9 cellular contexts compared by ENCODE assay signal in the genomic region with DNA sequence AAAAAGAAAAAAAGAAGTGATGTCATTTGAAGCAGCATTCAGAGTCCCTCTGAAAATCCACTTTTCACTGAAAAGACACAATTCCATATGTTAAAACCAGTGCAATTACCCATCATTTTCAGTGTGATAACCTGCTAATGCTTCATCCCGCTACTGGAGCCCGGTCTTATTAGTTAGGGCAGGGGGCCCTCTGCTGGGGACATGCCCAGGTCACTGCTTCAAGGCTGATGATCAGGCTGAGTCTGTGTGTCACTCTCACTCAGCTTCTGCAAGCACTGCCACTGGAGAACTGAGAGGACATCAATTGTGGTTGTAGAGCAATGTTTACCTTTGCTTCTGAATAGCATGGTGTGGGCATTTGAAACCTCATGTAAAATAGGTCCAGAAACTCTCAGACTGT. TPM values are rescaled to one million over a fixed set of nuclear protein-coding genes. Genes with fewer than 3 reads are reported as not detected.
DNase-seq lines count a peak whose midpoint lies in the region; ATAC-seq and TF ChIP-seq lines count a peak whose summit lies in the region.
"Had no signal": no experiment of that assay in that cellular context is flagged by ENCODE, and none has a peak within 500 bp of the region (broad histone marks: within the 10 kb centered on the region; RNA-seq: fewer than 3 reads in every experiment).

No MANE protein-coding gene starts in this region.

- H3K4me1 Mint-ChIP-seq in Caco-2 (ENCODE audit: low read depth, unreplicated experiment), result no peaks in the 10 kb centered on the region
- no peaks in the 10 kb centered on the region for H3K4me1 Mint-ChIP-seq in activated T-helper 2 cell treated with anti-CD3 and anti-CD28 coated beads, Interferon-gamma antibody, Interleukin-2, Interleukin-4, amounts not matched to agents 10 μg/mL and 5 μg/mL and 100 μg/mL, durations not matched to agents 14 hours and 24 hours and 36 hours (ENCODE audit: low read depth)

- no peak overlapping the region for H3K9ac ChIP-seq in OCI-LY3 (ENCODE audit: low read length)

- TF ChIP-seq CTCF in Caco-2 (IDR thresholded peaks at IDR 0.05; ENCODE audit: insufficient read depth in 1 of 2, low read depth in 1 of 2, low read length in 1 of 2, severe bottlenecking in 1 of 2, unreplicated experiment in 1 of 2), result peak; percentile 76 to 80
- peak; percentile 76 for TF ChIP-seq CTCF in OCI-LY3 (IDR thresholded peaks at IDR 0.05; ENCODE audit: low read depth, low read length)
- TF ChIP-seq CTCF in astrocyte of the spinal cord (IDR thresholded peaks at IDR 0.05; ENCODE audit: low read depth, low read length), result peak; percentile 38

- H3K36me3 Mint-ChIP-seq in Caco-2 (ENCODE audit: insufficient read depth, unreplicated experiment), result no peaks in the 10 kb centered on the region
- H3K36me3 Mint-ChIP-seq in activated T-helper 2 cell treated with anti-CD3 and anti-CD28 coated beads, Interferon-gamma antibody, Interleukin-2, Interleukin-4, amounts not matched to agents 10 μg/mL and 5 μg/mL and 100 μg/mL, durations not matched to agents 14 hours and 24 hours and 36 hours (ENCODE audit: low read depth), result no peaks in the 10 kb centered on the region

- H3K4me3 ChIP-seq in Caco-2 (ENCODE audit: low read depth, low read length) (no peak overlapping the region), OCI-LY3 (ENCODE audit: low read length) (no peak overlapping the region), astrocyte of the spinal cord (ENCODE audit: low read depth, low read length) (no peak overlapping the region)

- no peaks in the 10 kb centered on the region for H3K27me3 ChIP-seq in Caco-2 (replicated peaks; ENCODE audit: control insufficient read depth, insufficient read depth, low read length)
- H3K27me3 ChIP-seq in OCI-LY3 (ENCODE audit: low read depth, low read length), result peaks cover 7% of the 10 kb centered on the region; the same call in 1 of the 2 replicates

- no TSS peak for BruUV-seq in Caco-2 (replicated peaks; lab: Mats Ljungman, UMichigan)

- H3K4me1 ChIP-seq in Caco-2 (no peaks in the 10 kb centered on the region), OCI-LY3 (ENCODE audit: low read length) (peaks cover 6% of the 10 kb centered on the region)

- no peak overlapping the region for H3K27ac ChIP-seq in OCI-LY3 (ENCODE audit: low read length)

- ATAC-seq in GM18907 (IDR thresholded peaks at IDR 0.05; ENCODE audit: unreplicated experiment) (peak; percentile 81), HG03378 (IDR thresholded peaks at IDR 0.05; ENCODE audit: unreplicated experiment) (peak; percentile 50)

- no peaks in the 10 kb centered on the region for H3K79me2 ChIP-seq in OCI-LY3 (ENCODE audit: low read length)

- intact Hi-C loops in Caco-2 (cut with micrococcal nuclease; ENCODE audit: unreplicated experiment), result loop anchor here (1.0 to 10.0 kb wide), 6 partner anchors 455 to 963 kb away; no protein-coding TSS in a partner anchor
- intact Hi-C loops in activated T-helper 2 cell treated with anti-CD3 and anti-CD28 coated beads, Interferon-gamma antibody, Interleukin-2, Interleukin-4, amounts not matched to agents 10 μg/mL and 5 μg/mL and 100 μg/mL, durations not matched to agents 14 hours and 24 hours and 36 hours (cut with micrococcal nuclease), result loop anchor here (5.0 kb wide), 2 partner anchors 882 to 917 kb away; no protein-coding TSS in a partner anchor

- no peak overlapping the region for H3K4me2 ChIP-seq in OCI-LY3 (ENCODE audit: low read length)

- no peak overlapping the region for H3K27ac Mint-ChIP-seq in Caco-2 (ENCODE audit: unreplicated experiment)
- H3K27ac Mint-ChIP-seq in activated T-helper 2 cell treated with anti-CD3 and anti-CD28 coated beads, Interferon-gamma antibody, Interleukin-2, Interleukin-4, amounts not matched to agents 10 μg/mL and 5 μg/mL and 100 μg/mL, durations not matched to agents 14 hours and 24 hours and 36 hours, result no peak overlapping the region

- CTCF ChIA-PET in Caco-2 (lab: Charles Lee), result interaction anchor here (0.5 to 5.1 kb wide), 5 partner anchors 15 to 940 kb away, joined by 3 to 40 read pairs (median 3); no protein-coding TSS in a partner anchor

- in situ Hi-C loops in astrocyte of the spinal cord (cut with HindIII; ENCODE audit: low sequenced_read_pairs), result no loop called here

- no peaks in the 10 kb centered on the region for H4K20me1 ChIP-seq in OCI-LY3 (ENCODE audit: insufficient read depth, low read length)

- DNase-seq in Caco-2 (peak; percentile 73 to 81), astrocyte of the spinal cord (ENCODE audit: low read depth, low spot score) (peak; percentile 20), myocyte (ENCODE audit: low read depth) (peak; percentile 37), cerebellar nuclear complex (lab: John Stamatoyannopoulos, UW) (no peak)
- no peak for DNase-seq in activated T-helper 2 cell treated with anti-CD3 and anti-CD28 coated beads, Interferon-gamma antibody, Interleukin-2, Interleukin-4, amounts not matched to agents 10 μg/mL and 5 μg/mL and 100 μg/mL, durations not matched to agents 14 hours and 24 hours and 36 hours (ENCODE audit: low spot score)

- H3K9me3 ChIP-seq in Caco-2, result no peaks in the 10 kb centered on the region
- no peaks in the 10 kb centered on the region for H3K9me3 ChIP-seq in OCI-LY3 (ENCODE audit: insufficient read depth, low read length)

- H3K27me3 Mint-ChIP-seq in Caco-2 (ENCODE audit: insufficient read depth, unreplicated experiment), result peaks cover 8% of the 10 kb centered on the region
- H3K27me3 Mint-ChIP-seq in activated T-helper 2 cell treated with anti-CD3 and anti-CD28 coated beads, Interferon-gamma antibody, Interleukin-2, Interleukin-4, amounts not matched to agents 10 μg/mL and 5 μg/mL and 100 μg/mL, durations not matched to agents 14 hours and 24 hours and 36 hours (ENCODE audit: low read depth), result no peaks in the 10 kb centered on the region

- H2AFZ ChIP-seq in OCI-LY3 (ENCODE audit: low read depth, low read length), result no peak overlapping the region

- no peaks in the 10 kb centered on the region for H3K36me3 ChIP-seq in Caco-2 (ENCODE audit: control insufficient read depth, insufficient read depth, low read length)
- H3K36me3 ChIP-seq in OCI-LY3 (replicated peaks; ENCODE audit: low read depth, low read length), result no peaks in the 10 kb centered on the region

- H3K4me3 Mint-ChIP-seq in Caco-2 (ENCODE audit: unreplicated experiment), result no peak overlapping the region
- H3K4me3 Mint-ChIP-seq in activated T-helper 2 cell treated with anti-CD3 and anti-CD28 coated beads, Interferon-gamma antibody, Interleukin-2, Interleukin-4, amounts not matched to agents 10 μg/mL and 5 μg/mL and 100 μg/mL, durations not matched to agents 14 hours and 24 hours and 36 hours (ENCODE audit: low read depth), result no peak overlapping the region

- no peaks in the 10 kb centered on the region for H3K9me3 Mint-ChIP-seq in Caco-2 (ENCODE audit: unreplicated experiment)
- H3K9me3 Mint-ChIP-seq in activated T-helper 2 cell treated with anti-CD3 and anti-CD28 coated beads, Interferon-gamma antibody, Interleukin-2, Interleukin-4, amounts not matched to agents 10 μg/mL and 5 μg/mL and 100 μg/mL, durations not matched to agents 14 hours and 24 hours and 36 hours, result no peaks in the 10 kb centered on the region

- POLR2A ChIA-PET in Caco-2 (lab: Charles Lee), result no interaction called here

RNA-seq across cellular contexts. Expression of a gene that starts 49.1 kb away (rescaled TPM):
- total RNA-seq in Caco-2 (2022) (not detected in 2 replicates), myocyte (0.37 TPM in 1 of 2 replicates, not detected in the other)
- not detected for polyA plus RNA-seq in myocyte (2012)
- not detected in 2 replicates for total RNA-seq in activated T-helper 2 cell treated with anti-CD3 and anti-CD28 coated beads, Interferon-gamma antibody, Interleukin-2, Interleukin-4, amounts not matched to agents 10 μg/mL and 5 μg/mL and 100 μg/mL, durations not matched to agents 14 hours and 24 hours and 36 hours
- total RNA-seq: glomerular endothelial cell had no signal

Comparison
In these comparisons a context has a peak if more than half of its experiments do, and no peak if none do; other contexts are left out.
1. DNase-seq: peak in Caco-2 (2 of 2), astrocyte of the spinal cord (single experiment) and myocyte (single experiment); none in cerebellar nuclear complex (0 of 2) and activated T-helper 2 cell treated with anti-CD3 and anti-CD28 coated beads, Interferon-gamma antibody, Interleukin-2, Interleukin-4, amounts not matched to agents 10 μg/mL and 5 μg/mL and 100 μg/mL, durations not matched to agents 14 hours and 24 hours and 36 hours (single experiment).
2. Peak in every context shown above with its lines, with median percentiles within 50 percentile points of each other: CTCF ChIP-seq.